ENCODE assay signal across 18 cellular contexts in the genomic region with DNA sequence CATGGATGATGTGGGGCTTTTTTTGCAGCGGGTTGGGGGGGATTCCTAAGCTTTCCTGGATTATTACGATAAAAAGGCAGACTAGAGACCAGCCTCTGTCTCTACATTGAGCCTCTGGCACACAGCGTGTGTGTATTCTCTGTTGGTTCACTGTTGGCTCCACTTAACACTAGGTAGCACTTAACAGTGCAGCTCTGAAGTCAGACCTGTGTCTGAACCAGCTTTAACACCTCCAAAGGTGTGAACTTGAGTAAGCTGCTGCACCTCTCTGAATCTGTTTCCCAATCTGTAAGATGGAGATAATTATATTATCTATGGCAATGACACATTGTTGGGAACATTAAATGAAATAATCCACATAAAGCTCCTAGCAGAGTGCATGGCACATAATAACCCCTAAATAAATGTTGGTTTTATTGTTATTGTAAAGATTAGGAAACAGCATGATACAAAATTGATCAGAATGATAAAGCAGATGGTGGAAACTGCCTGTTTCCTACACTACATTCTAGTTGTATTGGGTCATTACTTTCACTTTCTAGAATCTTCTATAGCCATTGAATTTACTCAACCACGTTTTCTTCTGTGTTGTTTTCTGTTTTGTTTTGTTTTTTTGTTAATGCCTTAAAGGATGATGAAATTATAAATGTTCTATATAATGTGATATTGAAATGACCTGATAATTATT.
"Had no signal": no experiment of that assay in that cellular context is flagged by ENCODE, and none has a peak within 500 bp of the region (broad histone marks: within the 10 kb centered on the region; RNA-seq: fewer than 3 reads in every experiment).

No MANE protein-coding gene starts in this region.

- ATAC-seq: activated T-cell treated with anti-CD3 and anti-CD28 coated beads, Interleukin-2, amount 50 U/mL, for 72 hours; foreskin keratinocyte; mucosa of descending colon; naive thymus-derived CD8-positive, alpha-beta T cell; stimulated activated memory B cell treated with anti-CD40 and anti-IgM and Interleukin-4, amounts not matched to agents 10 μg/mL and 1 μg/mL and 100 μg/mL, for 72 hours had no signal

- H3K4me3 Mint-ChIP-seq: activated CD4-positive, alpha-beta T cell treated with anti-CD3 and anti-CD28 coated beads, Interleukin-2, amount 10 ng/mL, durations not matched to agents 24 days and 14 days; activated naive CD8-positive, alpha-beta T cell treated with anti-CD3 and anti-CD28 coated beads for 36 hours; activated T-cell treated with anti-CD3 and anti-CD28 coated beads, Interleukin-2, amount 50 U/mL, for 72 hours; naive thymus-derived CD8-positive, alpha-beta T cell; stimulated activated memory B cell treated with anti-CD40 and anti-IgM and Interleukin-4, amounts not matched to agents 10 μg/mL and 1 μg/mL and 100 μg/mL, for 72 hours; T-helper 2 cell treated with Interferon-gamma antibody and Interleukin-4, amounts not matched to agents 5 μg/mL and 100 μg/mL, for 36 hours had no signal

- H3K36me3 Mint-ChIP-seq: activated naive CD8-positive, alpha-beta T cell treated with anti-CD3 and anti-CD28 coated beads for 36 hours; naive thymus-derived CD8-positive, alpha-beta T cell; stimulated activated memory B cell treated with anti-CD40 and anti-IgM and Interleukin-4, amounts not matched to agents 10 μg/mL and 1 μg/mL and 100 μg/mL, for 72 hours had no signal

- H3K36me3 ChIP-seq: transverse colon, vagina had no signal

- H3K27ac Mint-ChIP-seq: activated CD4-positive, alpha-beta T cell treated with anti-CD3 and anti-CD28 coated beads, Interleukin-2, amount 10 ng/mL, durations not matched to agents 24 days and 14 days; activated naive CD8-positive, alpha-beta T cell treated with anti-CD3 and anti-CD28 coated beads for 36 hours; activated T-cell treated with anti-CD3 and anti-CD28 coated beads, Interleukin-2, amount 50 U/mL, for 72 hours; naive thymus-derived CD8-positive, alpha-beta T cell; stimulated activated memory B cell treated with anti-CD40 and anti-IgM and Interleukin-4, amounts not matched to agents 10 μg/mL and 1 μg/mL and 100 μg/mL, for 72 hours; T-helper 2 cell treated with Interferon-gamma antibody and Interleukin-4, amounts not matched to agents 5 μg/mL and 100 μg/mL, for 36 hours had no signal

- H3K9me3 Mint-ChIP-seq: activated CD4-positive, alpha-beta T cell treated with anti-CD3 and anti-CD28 coated beads, Interleukin-2, amount 10 ng/mL, durations not matched to agents 24 days and 14 days; activated naive CD8-positive, alpha-beta T cell treated with anti-CD3 and anti-CD28 coated beads for 36 hours; activated T-cell treated with anti-CD3 and anti-CD28 coated beads, Interleukin-2, amount 50 U/mL, for 72 hours; naive thymus-derived CD8-positive, alpha-beta T cell; stimulated activated memory B cell treated with anti-CD40 and anti-IgM and Interleukin-4, amounts not matched to agents 10 μg/mL and 1 μg/mL and 100 μg/mL, for 72 hours; T-helper 2 cell treated with Interferon-gamma antibody and Interleukin-4, amounts not matched to agents 5 μg/mL and 100 μg/mL, for 36 hours had no signal

- H3K4me1 Mint-ChIP-seq: activated CD4-positive, alpha-beta T cell treated with anti-CD3 and anti-CD28 coated beads, Interleukin-2, amount 10 ng/mL, durations not matched to agents 24 days and 14 days; activated naive CD8-positive, alpha-beta T cell treated with anti-CD3 and anti-CD28 coated beads for 36 hours; naive thymus-derived CD8-positive, alpha-beta T cell; stimulated activated memory B cell treated with anti-CD40 and anti-IgM and Interleukin-4, amounts not matched to agents 10 μg/mL and 1 μg/mL and 100 μg/mL, for 72 hours had no signal

- DNase-seq: activated CD4-positive, alpha-beta T cell treated with anti-CD3 and anti-CD28 coated beads, Interleukin-2, amount 10 ng/mL, durations not matched to agents 24 days and 14 days; activated CD4-positive, CD25-positive, alpha-beta regulatory T cell; activated CD8-positive, alpha-beta memory T cell treated with anti-CD3 and anti-CD28 coated beads, Interleukin-2, amount 50 U/mL, for 48 hours; activated naive CD8-positive, alpha-beta T cell treated with anti-CD3 and anti-CD28 coated beads for 36 hours; activated T-cell treated with anti-CD3 and anti-CD28 coated beads, Interleukin-2, amount 50 U/mL, for 72 hours; amygdala; cerebellar nuclear complex; effector CD8-positive, alpha-beta T cell; foreskin keratinocyte; head of caudate nucleus; mucosa of descending colon; naive thymus-derived CD8-positive, alpha-beta T cell; retina; transverse colon had no signal

- H3K9me3 ChIP-seq: mucosa of descending colon, transverse colon, vagina had no signal

- H3K27ac ChIP-seq: foreskin keratinocyte, transverse colon, vagina had no signal

- H3K4me1 ChIP-seq: foreskin keratinocyte, vagina had no signal

- H3K27me3 ChIP-seq: foreskin keratinocyte, transverse colon, vagina had no signal

- H3K4me3 ChIP-seq: lung, mucosa of descending colon, transverse colon, vagina had no signal
